In genomic region chr13:108926848-108927247, GRCh38 we compare ENCODE assay signal across 33 cellular contexts.
"Had no signal": no experiment of that assay in that cellular context is flagged by ENCODE, and none has a peak within 500 bp of the region (broad histone marks: within the 10 kb centered on the region; RNA-seq: fewer than 3 reads in every experiment).

No MANE protein-coding gene starts in this region.

- H3K27me3 ChIP-seq: adrenal gland, ascending aorta, body of pancreas, brain microvascular endothelial cell, breast epithelium, cardiac muscle cell had no signal

- ATAC-seq: activated naive CD4-positive, alpha-beta T cell treated with anti-CD3 and anti-CD28 coated beads, Interleukin-2, amount 50 U/mL, for 72 hours; activated naive CD8-positive, alpha-beta T cell treated with anti-CD3 and anti-CD28 coated beads, Interleukin-2, amount 50 U/mL, for 24 hours; activated T-cell treated with anti-CD3 and anti-CD28 coated beads, Interleukin-2, amount 50 U/mL, for 4 hours; activated T-cell treated with anti-CD3 and anti-CD28 coated beads, Interleukin-2, amount 50 U/mL, for 72 hours; activated T-helper 17 cell treated with anti-CD3 and anti-CD28 coated beads, Interleukin-2, amount 50 U/mL, for 72 hours; body of pancreas had no signal

- DNase-seq: activated effector memory CD4-positive, alpha-beta T cell treated with anti-CD3 and anti-CD28 coated beads, Interleukin-2, amount 50 U/mL, for 16 hours; activated effector memory CD4-positive, alpha-beta T cell treated with Interleukin-2 at 50 U/mL for 16 hours; activated gamma-delta T cell; activated gamma-delta T cell treated with Interleukin-2 at 50 U/mL for 16 hours; activated naive CD4-positive, alpha-beta T cell; activated naive CD4-positive, alpha-beta T cell treated with anti-CD3 and anti-CD28 coated beads for 36 hours; activated naive CD4-positive, alpha-beta T cell treated with anti-CD3 and anti-CD28 coated beads, Interleukin-2, amount 10 ng/mL, durations not matched to agents 7 days and 5 days; activated naive CD4-positive, alpha-beta T cell treated with anti-CD3 and anti-CD28 coated beads, Interleukin-2, amount 50 U/mL, for 16 hours; activated naive CD4-positive, alpha-beta T cell treated with Interleukin-2 at 50 U/mL for 16 hours; activated naive CD8-positive, alpha-beta T cell treated with anti-CD3 and anti-CD28 coated beads for 36 hours; activated naive CD8-positive, alpha-beta T cell treated with anti-CD3 and anti-CD28 coated beads, Interleukin-2, amount 10 ng/mL, durations not matched to agents 7 days and 5 days; activated naive CD8-positive, alpha-beta T cell treated with anti-CD3 and anti-CD28 coated beads, Interleukin-2, amount 50 U/mL, for 24 hours; activated T-cell treated with anti-CD3 and anti-CD28 coated beads for 4 hours; activated T-cell treated with anti-CD3 and anti-CD28 coated beads, Interleukin-2, amount 50 U/mL, for 1 hour; activated T-cell treated with anti-CD3 and anti-CD28 coated beads, Interleukin-2, amount 50 U/mL, for 24 hours; activated T-cell treated with anti-CD3 and anti-CD28 coated beads, Interleukin-2, amount 50 U/mL, for 4 hours; activated T-cell treated with anti-CD3 and anti-CD28 coated beads, Interleukin-2, amount 50 U/mL, for 48 hours; activated T-cell treated with anti-CD3 and anti-CD28 coated beads, Interleukin-2, amount 50 U/mL, for 72 hours; adrenal gland; amniotic stem cell; amygdala; anterior cingulate cortex; aorta; body of pancreas; brain microvascular endothelial cell; caudate nucleus; central memory CD4-positive, alpha-beta T cell; cerebellar nuclear complex had no signal

- H3K27ac ChIP-seq: adrenal gland, ascending aorta, body of pancreas, brain microvascular endothelial cell, breast epithelium, cardiac muscle cell had no signal

- H3K4me3 ChIP-seq: adrenal gland, ascending aorta, body of pancreas, breast epithelium, cardiac muscle cell had no signal

- H3K4me1 ChIP-seq: adrenal gland, ascending aorta, body of pancreas, breast epithelium had no signal

- H3K9me3 ChIP-seq: adrenal gland, ascending aorta, body of pancreas, breast epithelium had no signal

- H3K36me3 ChIP-seq: adrenal gland, ascending aorta, brain microvascular endothelial cell, breast epithelium, cardiac muscle cell had no signal
